In genomic region chr20:59579404-59580207, GRCh38 we compare ENCODE assay signal across 18 cellular contexts. TPM values are rescaled to one million over a fixed set of nuclear protein-coding genes. Genes with fewer than 3 reads are reported as not detected.
"Had no signal": no experiment of that assay in that cellular context is flagged by ENCODE, and none has a peak within 500 bp of the region (broad histone marks: within the 10 kb centered on the region; RNA-seq: fewer than 3 reads in every experiment).

No MANE protein-coding gene starts in this region.

- H3K9me3 ChIP-seq: esophagus squamous epithelium, gastroesophageal sphincter, heart left ventricle, tibial artery had no signal

- H3K27ac ChIP-seq: esophagus squamous epithelium, gastroesophageal sphincter, heart left ventricle, tibial artery had no signal

- DNase-seq: activated CD4-positive, alpha-beta T cell treated with anti-CD3 and anti-CD28 coated beads for 4 hours; activated CD4-positive, alpha-beta T cell treated with anti-CD3 and anti-CD28 coated beads, Interleukin-2, amount 50 U/mL, for 48 hours; activated CD4-positive, CD25-positive, alpha-beta regulatory T cell; activated gamma-delta T cell treated with Interleukin-2 at 50 U/mL for 16 hours; effector memory CD4-positive, alpha-beta T cell; esophagus squamous epithelium; heart left ventricle; nephron progenitor cell; retina had no signal

- H3K4me3 ChIP-seq: esophagus squamous epithelium, gastroesophageal sphincter, heart left ventricle, tibial artery had no signal

- FAIRE-seq: colon, endothelial cell of umbilical vein, islet of Langerhans, urothelium cell line had no signal

- H3K36me3 ChIP-seq: esophagus squamous epithelium, gastroesophageal sphincter, heart left ventricle, tibial artery had no signal

- ATAC-seq: gastroesophageal sphincter, heart left ventricle had no signal

RNA-seq across cellular contexts. Expression of gene PHACTR3, which starts 24.7 kb away (rescaled TPM):
- total RNA-seq: activated CD8-positive, alpha-beta memory T cell treated with anti-CD3 and anti-CD28 coated beads for 36 hours; endothelial cell of umbilical vein; myocyte had no signal
- polyA plus RNA-seq: aorta, endothelial cell of umbilical vein had no signal
